ENCODE assay signal across 9 cellular contexts in the genomic region with DNA sequence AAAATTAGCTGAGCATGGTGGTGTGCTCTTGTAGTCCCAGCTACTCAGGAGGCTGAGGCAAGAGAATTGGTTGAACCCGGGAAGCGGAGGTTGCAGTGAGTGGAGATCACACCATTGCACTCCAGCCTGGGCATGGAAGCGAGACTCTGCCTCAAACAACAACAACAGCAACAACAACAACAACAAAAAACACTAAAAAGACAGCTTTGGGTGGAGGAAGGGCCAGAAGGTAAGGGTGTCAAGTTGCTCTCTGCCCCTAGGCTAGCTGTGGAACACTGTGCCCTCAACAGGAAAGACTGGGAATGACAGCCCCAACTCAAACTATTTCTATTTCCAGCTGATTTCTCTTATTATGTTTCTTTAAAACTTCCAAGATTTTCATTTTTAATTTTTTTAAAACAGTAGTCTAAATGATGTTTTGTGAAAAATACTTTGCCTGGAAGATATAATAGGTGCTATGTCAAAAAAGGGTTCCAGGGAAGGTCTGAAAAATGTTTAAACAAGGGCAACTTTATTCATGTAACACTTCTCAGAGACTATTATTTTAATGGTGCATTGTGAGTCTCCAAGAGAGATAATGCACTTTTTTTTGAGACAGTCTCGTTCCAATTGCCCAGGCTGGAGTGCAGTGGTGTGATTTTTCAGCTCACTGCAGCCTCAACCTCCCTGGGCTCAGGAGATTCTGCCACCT. TPM values are rescaled to one million over a fixed set of nuclear protein-coding genes. Genes with fewer than 3 reads are reported as not detected.
DNase-seq lines count a peak whose midpoint lies in the region; ATAC-seq and TF ChIP-seq lines count a peak whose summit lies in the region.
"Had no signal": no experiment of that assay in that cellular context is flagged by ENCODE, and none has a peak within 500 bp of the region (broad histone marks: within the 10 kb centered on the region; RNA-seq: fewer than 3 reads in every experiment).

No MANE protein-coding gene starts in this region.

- H3K9me3 Mint-ChIP-seq in osteocyte (ENCODE audit: unreplicated experiment) = no peaks in the 10 kb centered on the region

- H3K4me3 ChIP-seq in cardiac fibroblast (replicated peaks in 1 of 2; ENCODE audit: low read depth in 2 of 2, low read length in 2 of 2) = no peak overlapping the region

- H3K27ac Mint-ChIP-seq in osteocyte (ENCODE audit: unreplicated experiment) = peak overlapping the region; percentile 31

- no peak for TF ChIP-seq EP300 in Ishikawa (IDR thresholded peaks at IDR 0.05; ENCODE audit: borderline replicate concordance)

- peak; percentile 12 for DNase-seq in EH (ENCODE audit: low read depth)
- peak in 1 of 2 donors; percentile 25 for DNase-seq in cardiac fibroblast (ENCODE audit: low read depth in 2 of 2)
- no peak for DNase-seq in osteocyte (ENCODE audit: extremely low spot score, unreplicated experiment)
- no peak for DNase-seq in NCI-H226
- DNase-seq in kidney tubule cell (ENCODE audit: low spot score) = no peak
- DNase-seq in NCI-H128 (lab: John Stamatoyannopoulos, UW; ENCODE audit: unreplicated experiment) = no peak

- H3K27me3 Mint-ChIP-seq in osteocyte (ENCODE audit: unreplicated experiment) = no peaks in the 10 kb centered on the region
- H3K27me3 Mint-ChIP-seq: activated naive CD8-positive, alpha-beta T cell had no signal

- TF ChIP-seq CTCF in cardiac fibroblast (IDR thresholded peaks at IDR 0.05; ENCODE audit: low read depth, low read length) (peak; percentile 47), osteocyte (IDR thresholded peaks at IDR 0.05) (peak; percentile 38)

- H3K4me3 Mint-ChIP-seq in osteocyte (ENCODE audit: unreplicated experiment) = no peak overlapping the region

- H3K36me3 Mint-ChIP-seq in osteocyte (ENCODE audit: unreplicated experiment) = peaks cover 2% of the 10 kb centered on the region

- no peak for ATAC-seq in HG02884 (IDR thresholded peaks at IDR 0.05; ENCODE audit: unreplicated experiment)

- peak; percentile 26; the same call in 1 of the 2 replicates for TF ChIP-seq RAD21 in Ishikawa (IDR thresholded peaks at IDR 0.05; ENCODE audit: low read depth)

- H3K4me1 Mint-ChIP-seq in osteocyte (ENCODE audit: unreplicated experiment) = peaks cover 47% of the 10 kb centered on the region

TF ChIP-seq in Ishikawa, 13 proteins besides CTCF, POLR2A, EP300 and RAD21:
- TF ChIP-seq YY1 (IDR thresholded peaks at IDR 0.05; ENCODE audit: low read depth) = no peak
- no peak for TF ChIP-seq CEBPB (IDR thresholded peaks at IDR 0.05)
- no peak for TF ChIP-seq TCF12 (IDR thresholded peaks at IDR 0.05; ENCODE audit: low read depth)
- no peak for TF ChIP-seq NFIC (IDR thresholded peaks at IDR 0.05)
- TF ChIP-seq, protein P1, sequence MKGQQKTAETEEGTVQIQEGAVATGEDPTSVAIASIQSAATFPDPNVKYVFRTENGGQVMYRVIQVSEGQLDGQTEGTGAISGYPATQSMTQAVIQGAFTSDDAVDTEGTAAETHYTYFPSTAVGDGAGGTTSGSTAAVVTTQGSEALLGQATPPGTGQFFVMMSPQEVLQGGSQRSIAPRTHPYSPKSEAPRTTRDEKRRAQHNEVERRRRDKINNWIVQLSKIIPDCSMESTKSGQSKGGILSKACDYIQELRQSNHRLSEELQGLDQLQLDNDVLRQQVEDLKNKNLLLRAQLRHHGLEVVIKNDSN (IDR thresholded peaks at IDR 0.05) = no peak
- TF ChIP-seq CREB1 (IDR thresholded peaks at IDR 0.05; ENCODE audit: low read depth) = no peak
- no peak for TF ChIP-seq FOXM1 (IDR thresholded peaks at IDR 0.05; ENCODE audit: borderline replicate concordance, low read depth)
- no peak for TF ChIP-seq TEAD4 (IDR thresholded peaks at IDR 0.05)
- no peak for TF ChIP-seq EGR1 (IDR thresholded peaks at IDR 0.05)
- TF ChIP-seq ZBTB7A (IDR thresholded peaks at IDR 0.05; ENCODE audit: low read depth) = no peak
- TF ChIP-seq, protein P2, sequence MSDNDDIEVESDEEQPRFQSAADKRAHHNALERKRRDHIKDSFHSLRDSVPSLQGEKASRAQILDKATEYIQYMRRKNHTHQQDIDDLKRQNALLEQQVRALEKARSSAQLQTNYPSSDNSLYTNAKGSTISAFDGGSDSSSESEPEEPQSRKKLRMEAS (IDR thresholded peaks at IDR 0.05) = no peak
- TF ChIP-seq, protein P3, sequence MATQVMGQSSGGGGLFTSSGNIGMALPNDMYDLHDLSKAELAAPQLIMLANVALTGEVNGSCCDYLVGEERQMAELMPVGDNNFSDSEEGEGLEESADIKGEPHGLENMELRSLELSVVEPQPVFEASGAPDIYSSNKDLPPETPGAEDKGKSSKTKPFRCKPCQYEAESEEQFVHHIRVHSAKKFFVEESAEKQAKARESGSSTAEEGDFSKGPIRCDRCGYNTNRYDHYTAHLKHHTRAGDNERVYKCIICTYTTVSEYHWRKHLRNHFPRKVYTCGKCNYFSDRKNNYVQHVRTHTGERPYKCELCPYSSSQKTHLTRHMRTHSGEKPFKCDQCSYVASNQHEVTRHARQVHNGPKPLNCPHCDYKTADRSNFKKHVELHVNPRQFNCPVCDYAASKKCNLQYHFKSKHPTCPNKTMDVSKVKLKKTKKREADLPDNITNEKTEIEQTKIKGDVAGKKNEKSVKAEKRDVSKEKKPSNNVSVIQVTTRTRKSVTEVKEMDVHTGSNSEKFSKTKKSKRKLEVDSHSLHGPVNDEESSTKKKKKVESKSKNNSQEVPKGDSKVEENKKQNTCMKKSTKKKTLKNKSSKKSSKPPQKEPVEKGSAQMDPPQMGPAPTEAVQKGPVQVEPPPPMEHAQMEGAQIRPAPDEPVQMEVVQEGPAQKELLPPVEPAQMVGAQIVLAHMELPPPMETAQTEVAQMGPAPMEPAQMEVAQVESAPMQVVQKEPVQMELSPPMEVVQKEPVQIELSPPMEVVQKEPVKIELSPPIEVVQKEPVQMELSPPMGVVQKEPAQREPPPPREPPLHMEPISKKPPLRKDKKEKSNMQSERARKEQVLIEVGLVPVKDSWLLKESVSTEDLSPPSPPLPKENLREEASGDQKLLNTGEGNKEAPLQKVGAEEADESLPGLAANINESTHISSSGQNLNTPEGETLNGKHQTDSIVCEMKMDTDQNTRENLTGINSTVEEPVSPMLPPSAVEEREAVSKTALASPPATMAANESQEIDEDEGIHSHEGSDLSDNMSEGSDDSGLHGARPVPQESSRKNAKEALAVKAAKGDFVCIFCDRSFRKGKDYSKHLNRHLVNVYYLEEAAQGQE (IDR thresholded peaks at IDR 0.05; ENCODE audit: low read depth) = no peak
- no peak for TF ChIP-seq TAF1 (IDR thresholded peaks at IDR 0.05; ENCODE audit: low read depth)
TF ChIP-seq in Ishikawa: peak in this region for 0.

RNA-seq across cellular contexts. Expression of a gene that starts 29.9 kb away (rescaled TPM):
- total RNA-seq in osteocyte = 62.2 and 62.3 TPM in 2 replicates
